Comparison of ENCODE assay signal across 20 cellular contexts in the genomic region with DNA sequence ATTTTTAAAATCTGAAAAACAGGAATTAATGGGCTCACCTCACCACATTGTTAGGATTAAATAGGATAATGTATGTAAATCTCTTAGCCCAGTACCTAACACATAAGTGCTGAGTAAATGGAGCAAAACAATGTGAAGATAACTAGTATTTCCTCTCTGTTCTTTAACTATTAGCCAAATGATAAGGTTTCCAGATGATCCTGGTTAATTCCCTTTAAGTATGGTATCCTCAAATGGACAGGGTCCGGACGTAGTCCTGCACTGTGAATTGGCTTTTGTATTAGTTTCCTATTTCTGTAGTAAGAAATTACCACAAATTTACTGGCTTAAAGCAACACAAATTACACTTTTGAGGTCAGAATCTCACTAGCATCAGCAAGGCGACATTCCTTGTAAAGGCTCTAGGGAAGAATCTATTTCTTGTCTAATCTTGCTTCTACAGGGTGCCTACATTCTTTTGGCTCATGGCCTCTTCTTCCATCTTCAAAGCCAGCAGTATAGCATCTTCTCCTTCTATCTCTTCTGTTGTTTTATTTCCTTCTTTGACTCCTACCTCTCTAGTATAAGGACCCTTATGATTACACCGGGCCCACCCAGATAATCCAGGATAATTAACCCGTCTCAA. TPM values are rescaled to one million over a fixed set of nuclear protein-coding genes. Genes with fewer than 3 reads are reported as not detected.
DNase-seq lines count a peak whose midpoint lies in the region; ATAC-seq, FAIRE-seq and TF ChIP-seq lines count a peak whose summit lies in the region.
"Had no signal": no experiment of that assay in that cellular context is flagged by ENCODE, and none has a peak within 500 bp of the region (broad histone marks: within the 10 kb centered on the region; RNA-seq: fewer than 3 reads in every experiment).

No MANE protein-coding gene starts in this region.

- no peaks in the 10 kb centered on the region for H3K27me3 ChIP-seq in CD4-positive, CD25-positive, alpha-beta regulatory T cell (ENCODE audit: control insufficient read depth, insufficient read depth, low read length)
- H3K27me3 ChIP-seq: dorsolateral prefrontal cortex had no signal

- peak overlapping the region in 2 of 3 donors; percentile 7 to 68 for H3K27ac Mint-ChIP-seq in CD4-positive, CD25-positive, alpha-beta regulatory T cell
- peak overlapping the region; percentile 92 for H3K27ac Mint-ChIP-seq in activated T-helper 17 cell treated with anti-CD3 and anti-CD28 coated beads, Interleukin-2, amount 50 U/mL, for 72 hours
- H3K27ac Mint-ChIP-seq: activated B cell treated with CpG ODN at 0.5 μM for 24 hours; activated naive CD4-positive, alpha-beta T cell treated with anti-CD3 and anti-CD28 coated beads, Interleukin-2, amount 10 ng/mL, durations not matched to agents 7 days and 5 days had no signal

- CTCF ChIA-PET in GM10248 (lab: Yijun Ruan, JAX), result interaction anchor here (1.4 kb wide), 1 partner anchor 13 kb away, joined by 3 read pairs; no protein-coding TSS in a partner anchor

- H3K4me1 Mint-ChIP-seq in CD4-positive, CD25-positive, alpha-beta regulatory T cell, result peaks cover 56 to 93% (median 75%) of the 10 kb centered on the region in 4 donors
- peaks cover 44% of the 10 kb centered on the region for H3K4me1 Mint-ChIP-seq in activated T-helper 17 cell treated with anti-CD3 and anti-CD28 coated beads, Interleukin-2, amount 50 U/mL, for 72 hours

- no peaks in the 10 kb centered on the region for H3K9me3 Mint-ChIP-seq in CD4-positive, CD25-positive, alpha-beta regulatory T cell
- H3K9me3 Mint-ChIP-seq in activated T-helper 17 cell treated with anti-CD3 and anti-CD28 coated beads, Interleukin-2, amount 50 U/mL, for 72 hours, result no peaks in the 10 kb centered on the region
- H3K9me3 Mint-ChIP-seq: activated B cell treated with CpG ODN at 0.5 μM for 24 hours; activated naive CD4-positive, alpha-beta T cell treated with anti-CD3 and anti-CD28 coated beads, Interleukin-2, amount 10 ng/mL, durations not matched to agents 7 days and 5 days had no signal

- POLR2A ChIA-PET in GM10248 (lab: Yijun Ruan, JAX), result interaction anchor here (0.5 kb wide), 1 partner anchor 62 kb away, joined by 3 read pairs; no protein-coding TSS in a partner anchor

- no peaks in the 10 kb centered on the region for H3K9me3 ChIP-seq in CD4-positive, CD25-positive, alpha-beta regulatory T cell (ENCODE audit: control insufficient read depth in 2 of 2, low read length in 2 of 2)
- H3K9me3 ChIP-seq in mesodermal cell (ENCODE audit: control insufficient read depth, low read length), result no peaks in the 10 kb centered on the region
- H3K9me3 ChIP-seq: thoracic aorta had no signal

- no peak for TF ChIP-seq CTCF in GM10248 (IDR thresholded peaks at IDR 0.05; ENCODE audit: control extremely low read depth, extremely low read depth, low read depth, missing control alignments)

- H3K4me1 ChIP-seq in CD4-positive, CD25-positive, alpha-beta regulatory T cell (ENCODE audit: control insufficient read depth, insufficient read depth, low read length, poor library complexity, severe bottlenecking), result peaks cover 38% of the 10 kb centered on the region
- peaks cover 26% of the 10 kb centered on the region for H3K4me1 ChIP-seq in mesodermal cell (ENCODE audit: control insufficient read depth, insufficient read depth, low read length, poor library complexity, severe bottlenecking)

- peaks cover 10% of the 10 kb centered on the region for H3K36me3 Mint-ChIP-seq in CD4-positive, CD25-positive, alpha-beta regulatory T cell
- H3K36me3 Mint-ChIP-seq in activated T-helper 17 cell treated with anti-CD3 and anti-CD28 coated beads, Interleukin-2, amount 50 U/mL, for 72 hours (ENCODE audit: low read depth), result peaks cover 7% of the 10 kb centered on the region

- peak overlapping the region; percentile 57 for H3K4me3 ChIP-seq in CD4-positive, CD25-positive, alpha-beta regulatory T cell (ENCODE audit: low read depth, low read length)
- no peak overlapping the region for H3K4me3 ChIP-seq in mesodermal cell (ENCODE audit: extremely low read depth, insufficient read depth, low read length, poor library complexity, severe bottlenecking)
- H3K4me3 ChIP-seq: dorsolateral prefrontal cortex, thoracic aorta had no signal

- no peak for TF ChIP-seq POLR2A in GM12892 (IDR thresholded peaks at IDR 0.05; ENCODE audit: low read depth, low read length)

- WGBS in mesodermal cell (ENCODE audit: insufficient coverage in 2 of 2), 2 experiments, result 100% methylated on average over 1 of the region's 5 CpGs; no CpG with 5 or more reads in 1 of the 2 experiments

- peak; percentile 36 for FAIRE-seq in GM12892 (lab: Jason Lieb, UNC)

- H3K4me3 Mint-ChIP-seq in CD4-positive, CD25-positive, alpha-beta regulatory T cell, result peak overlapping the region; percentile 0 to 73 (median 5)
- H3K4me3 Mint-ChIP-seq in activated T-helper 17 cell treated with anti-CD3 and anti-CD28 coated beads, Interleukin-2, amount 50 U/mL, for 72 hours, result peak overlapping the region; percentile 66
- H3K4me3 Mint-ChIP-seq: activated B cell treated with CpG ODN at 0.5 μM for 24 hours; activated naive CD4-positive, alpha-beta T cell treated with anti-CD3 and anti-CD28 coated beads, Interleukin-2, amount 10 ng/mL, durations not matched to agents 7 days and 5 days had no signal

- no peak for DNase-seq in CD4-positive, CD25-positive, alpha-beta regulatory T cell
- DNase-seq in GM12892 (ENCODE audit: insufficient read length) (no peak), GM10248 (ENCODE audit: extremely low spot score) (no peak)
- DNase-seq: activated B cell treated with CpG ODN at 0.5 μM for 24 hours; activated naive CD4-positive, alpha-beta T cell treated with anti-CD3 and anti-CD28 coated beads, Interleukin-2, amount 10 ng/mL, durations not matched to agents 7 days and 5 days; C1 segment of cervical spinal cord; DMS79 treated with DMSO at 0.1 percent for 48 hours; dorsolateral prefrontal cortex; kidney glomerular epithelial cell; NCI-H1105 treated with DMSO at 0.1 percent for 48 hours; NCI-H2171; NCI-H774; RPMI8226; stimulated activated CD4-positive, alpha-beta T cell treated with anti-CD3 and anti-CD28 coated beads, Interleukin-2, amount 100 ng/mL, for 48 hours had no signal

- no peak for ATAC-seq in CD4-positive, CD25-positive, alpha-beta regulatory T cell (ENCODE audit: low read depth in 2 of 2)
- no peak for ATAC-seq in activated T-helper 17 cell treated with anti-CD3 and anti-CD28 coated beads, Interleukin-2, amount 50 U/mL, for 72 hours (replicated peaks)
- ATAC-seq in HG03457 (IDR thresholded peaks at IDR 0.05; ENCODE audit: unreplicated experiment) (no peak), GM19455 (IDR thresholded peaks at IDR 0.05; ENCODE audit: unreplicated experiment) (no peak)

- H3K27ac ChIP-seq in CD4-positive, CD25-positive, alpha-beta regulatory T cell (ENCODE audit: insufficient read depth, low read length, poor library complexity, severe bottlenecking), result no peak overlapping the region
- H3K27ac ChIP-seq in mesodermal cell (ENCODE audit: low read depth, low read length, severe bottlenecking), result peak overlapping the region; percentile 24
- H3K27ac ChIP-seq: dorsolateral prefrontal cortex, KMS-11, thoracic aorta had no signal

- H3K36me3 ChIP-seq in CD4-positive, CD25-positive, alpha-beta regulatory T cell (ENCODE audit: control insufficient read depth, insufficient read depth, low read length), result no peaks in the 10 kb centered on the region
- peaks cover 6% of the 10 kb centered on the region for H3K36me3 ChIP-seq in mesodermal cell (ENCODE audit: control insufficient read depth, insufficient read depth, low read length)
- H3K36me3 ChIP-seq: thoracic aorta had no signal

- H3K27me3 Mint-ChIP-seq in CD4-positive, CD25-positive, alpha-beta regulatory T cell, result no peaks in the 10 kb centered on the region
- no peaks in the 10 kb centered on the region for H3K27me3 Mint-ChIP-seq in activated T-helper 17 cell treated with anti-CD3 and anti-CD28 coated beads, Interleukin-2, amount 50 U/mL, for 72 hours
- H3K27me3 Mint-ChIP-seq: activated B cell treated with CpG ODN at 0.5 μM for 24 hours; activated naive CD4-positive, alpha-beta T cell treated with anti-CD3 and anti-CD28 coated beads, Interleukin-2, amount 10 ng/mL, durations not matched to agents 7 days and 5 days had no signal

RNA-seq across cellular contexts. Expression of a gene that starts 17.1 kb away (rescaled TPM):
- 70.9 TPM for total RNA-seq in CD4-positive, CD25-positive, alpha-beta regulatory T cell
- polyA plus RNA-seq in CD4-positive, CD25-positive, alpha-beta regulatory T cell, result 10 to 100 TPM; 15.8 to 20.6 (median 18.6) TPM
- 16.6 TPM for polyA plus RNA-seq in GM12892 (2012; ENCODE audit: missing spikeins)
- total RNA-seq in activated T-helper 17 cell treated with anti-CD3 and anti-CD28 coated beads, Interleukin-2, amount 50 U/mL, for 72 hours, result 10 to 100 TPM; 33.0 to 46.7 TPM
- 30.3 TPM for polyA plus RNA-seq in mesodermal cell (2013, experiment 1 of 2)
- polyA plus RNA-seq in mesodermal cell (2013, experiment 2 of 2), result 27.0 TPM

RNA-seq across cellular contexts. Expression of a gene that starts 55.4 kb away (rescaled TPM):
- 164 TPM for total RNA-seq in CD4-positive, CD25-positive, alpha-beta regulatory T cell
- 100 to 1,000 TPM; 785 to 914 (median 844) TPM for polyA plus RNA-seq in CD4-positive, CD25-positive, alpha-beta regulatory T cell
- polyA plus RNA-seq in GM12892 (2012; ENCODE audit: missing spikeins), result 264 TPM
- total RNA-seq in activated T-helper 17 cell treated with anti-CD3 and anti-CD28 coated beads, Interleukin-2, amount 50 U/mL, for 72 hours, result 100 to 1,000 TPM; 148 to 244 TPM
- 203 TPM for polyA plus RNA-seq in mesodermal cell (2013, experiment 1 of 2)
- 195 TPM for polyA plus RNA-seq in mesodermal cell (2013, experiment 2 of 2)
